14 cellular contexts compared by ENCODE assay signal in genomic region chr1:235102993-235103411, GRCh38. TPM values are rescaled to one million over a fixed set of nuclear protein-coding genes. Genes with fewer than 3 reads are reported as not detected.
A peak's percentile ranks its signal among the peaks of the same experiment; 100 is the strongest.
DNase-seq lines count a peak whose midpoint lies in the region; ATAC-seq lines count a peak whose summit lies in the region.
"Had no signal": no experiment of that assay in that cellular context is flagged by ENCODE, and none has a peak within 500 bp of the region (broad histone marks: within the 10 kb centered on the region; RNA-seq: fewer than 3 reads in every experiment).

No MANE protein-coding gene starts in this region.

- H3K27ac Mint-ChIP-seq in activated naive CD4-positive, alpha-beta T cell treated with anti-CD3 and anti-CD28 coated beads, Interleukin-2, amount 50 U/mL, for 24 hours: no peak overlapping the region

- no peak overlapping the region for H3K4me3 ChIP-seq in SJCRH30
- H3K4me3 ChIP-seq: stomach had no signal

- peaks cover 4% of the 10 kb centered on the region for H3K36me3 Mint-ChIP-seq in activated naive CD4-positive, alpha-beta T cell treated with anti-CD3 and anti-CD28 coated beads, Interleukin-2, amount 50 U/mL, for 24 hours

- H3K4me1 Mint-ChIP-seq in activated naive CD4-positive, alpha-beta T cell treated with anti-CD3 and anti-CD28 coated beads, Interleukin-2, amount 50 U/mL, for 24 hours: peaks cover 39% of the 10 kb centered on the region

- H3K27me3 ChIP-seq in SJCRH30: no peaks in the 10 kb centered on the region
- H3K27me3 ChIP-seq: stomach had no signal

- DNase-seq in activated naive CD4-positive, alpha-beta T cell (lab: John Stamatoyannopoulos, UW): no peak
- DNase-seq in SJCRH30: peak; percentile 34 to 54
- DNase-seq in inferior parietal cortex (ENCODE audit: extremely low spot score): peak; percentile 72
- DNase-seq in NCI-H82 (lab: John Stamatoyannopoulos, UW): no peak
- DNase-seq in NCI-H345 treated with DMSO at 0.1 percent for 48 hours (lab: John Stamatoyannopoulos, UW; ENCODE audit: unreplicated experiment): no peak
- no peak for DNase-seq in sciatic nerve (ENCODE audit: low spot score)
- DNase-seq: activated CD4-positive, alpha-beta T cell treated with anti-CD3 and anti-CD28 coated beads, Interleukin-2, amount 50 U/mL, for 4 hours; activated gamma-delta T cell treated with Interleukin-2 at 50 U/mL for 16 hours; NCI-H2081 treated with DMSO at 0.1 percent for 48 hours; stomach; T1000 had no signal

- H3K4me3 Mint-ChIP-seq in activated naive CD4-positive, alpha-beta T cell treated with anti-CD3 and anti-CD28 coated beads, Interleukin-2, amount 50 U/mL, for 24 hours: peak overlapping the region; percentile 11

- no peaks in the 10 kb centered on the region for H3K27me3 Mint-ChIP-seq in activated naive CD4-positive, alpha-beta T cell treated with anti-CD3 and anti-CD28 coated beads, Interleukin-2, amount 50 U/mL, for 24 hours

- H3K27ac ChIP-seq in SJCRH30: no peak overlapping the region
- H3K27ac ChIP-seq: stomach had no signal

- no peak for ATAC-seq in GM21447 (IDR thresholded peaks at IDR 0.05; ENCODE audit: unreplicated experiment)
- ATAC-seq in sciatic nerve: no peak
- ATAC-seq: Right ventricle myocardium inferior had no signal

- H3K9me3 Mint-ChIP-seq in activated naive CD4-positive, alpha-beta T cell treated with anti-CD3 and anti-CD28 coated beads, Interleukin-2, amount 50 U/mL, for 24 hours: no peaks in the 10 kb centered on the region

- H3K9me3 ChIP-seq in SJCRH30 (replicated peaks): no peaks in the 10 kb centered on the region
- H3K9me3 ChIP-seq: stomach had no signal

- peaks cover 5% of the 10 kb centered on the region for H3K36me3 ChIP-seq in SJCRH30

- H3K4me1 ChIP-seq in SJCRH30: peaks cover 20% of the 10 kb centered on the region

- intact Hi-C loops in sciatic nerve (cut with DNase I): no loop called here

RNA-seq across cellular contexts. Expression of gene TOMM20, which starts 25.6 kb away (rescaled TPM):
- 144 and 157 TPM in 2 replicates for total RNA-seq in SJCRH30 (2014; rRNA removed; shearing (Covaris generic))
- total RNA-seq in sciatic nerve: 97.5 TPM

RNA-seq across cellular contexts. Expression of gene RBM34, which starts 58.0 kb away (rescaled TPM):
- total RNA-seq in SJCRH30 (2014; rRNA removed; shearing (Covaris generic)): 68.1 and 72.7 TPM in 2 replicates
- 63.7 TPM for total RNA-seq in sciatic nerve

Comparison
In these comparisons a context has a peak if more than half of its experiments do, and no peak if none do; other contexts are left out.
1. DNase-seq: peak in SJCRH30 (2 of 2) and inferior parietal cortex (single experiment); none in activated naive CD4-positive, alpha-beta T cell (0 of 4), NCI-H82 (single experiment), NCI-H345 treated with DMSO at 0.1 percent for 48 hours (single experiment) and sciatic nerve (single experiment).